14 cellular contexts compared by ENCODE assay signal in the genomic region with DNA sequence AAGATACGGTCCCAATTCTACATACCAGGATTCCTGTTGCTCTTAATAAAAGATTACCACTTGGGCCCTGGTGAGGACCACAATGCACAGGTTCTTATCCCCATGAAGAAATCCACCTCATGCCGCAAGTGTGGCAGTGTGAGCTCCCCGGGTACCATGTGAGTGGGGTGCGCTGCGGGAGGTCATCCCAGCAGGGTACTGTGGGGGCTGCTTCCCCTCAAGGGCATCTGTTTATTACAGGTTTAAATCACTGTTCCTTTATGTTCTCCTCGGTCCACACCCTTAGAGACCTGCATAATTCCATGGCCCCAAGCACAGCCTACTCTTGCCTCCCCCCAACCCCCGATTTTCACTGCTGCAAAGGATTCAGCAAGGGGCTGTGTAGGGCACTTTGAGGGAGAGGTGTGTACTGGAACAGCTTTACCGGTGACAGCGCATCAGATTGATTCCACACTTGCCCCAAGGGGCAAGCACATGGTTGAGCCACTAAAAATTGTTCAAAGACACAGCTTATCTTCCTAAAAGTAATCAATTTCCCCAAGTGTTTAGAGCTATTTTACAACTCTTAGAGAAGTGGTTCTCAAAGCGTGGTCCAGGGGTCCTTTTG. TPM values are rescaled to one million over a fixed set of nuclear protein-coding genes. Genes with fewer than 3 reads are reported as not detected.
DNase-seq lines count a peak whose midpoint lies in the region; ATAC-seq and TF ChIP-seq lines count a peak whose summit lies in the region.
"Had no signal": no experiment of that assay in that cellular context is flagged by ENCODE, and none has a peak within 500 bp of the region (broad histone marks: within the 10 kb centered on the region; RNA-seq: fewer than 3 reads in every experiment).

No MANE protein-coding gene starts in this region.

- no peak for ATAC-seq in effector memory CD8-positive, alpha-beta T cell (replicated peaks)
- no peak for ATAC-seq in HG03280 (IDR thresholded peaks at IDR 0.05; ENCODE audit: unreplicated experiment)
- no peak for ATAC-seq in HG02852 (IDR thresholded peaks at IDR 0.05; ENCODE audit: unreplicated experiment)

- peaks cover 94 to 100% (median 100%) of the 10 kb centered on the region in 6 donors for H3K4me1 ChIP-seq in spleen

- no peaks in the 10 kb centered on the region for H3K9me2 ChIP-seq in SU-DHL-6 (replicated peaks; ENCODE audit: insufficient read depth, low read length)

- no peak for TF ChIP-seq POLR2A in spleen (IDR thresholded peaks at IDR 0.05)

- 0 out of 2 replicates have a peak overlapping the region, but pooled peaks have one; percentile 14 for H3K9ac ChIP-seq in SU-DHL-6 (ENCODE audit: low read length)

- TF ChIP-seq CTCF in SU-DHL-6 (IDR thresholded peaks at IDR 0.05; ENCODE audit: insufficient read depth, low read length, poor library complexity, severe bottlenecking) (no peak), spleen (IDR thresholded peaks at IDR 0.05 in 8 of 11, conservative IDR thresholded peaks at IDR 0.05 in 3 of 11) (no peak)

- peak overlapping the region; percentile 40 for H3K4me2 ChIP-seq in SU-DHL-6 (ENCODE audit: low read depth, low read length, poor library complexity, severe bottlenecking)

- H3K27ac Mint-ChIP-seq in activated T-cell treated with anti-CD3 and anti-CD28 coated beads, Interleukin-2, amount 50 U/mL, for 24 hours = peak overlapping the region; percentile 91
- H3K27ac Mint-ChIP-seq in effector memory CD8-positive, alpha-beta T cell = peak overlapping the region; percentile 56 to 64

- H3K4me3 Mint-ChIP-seq in activated T-cell treated with anti-CD3 and anti-CD28 coated beads, Interleukin-2, amount 50 U/mL, for 24 hours = peak overlapping the region; percentile 71
- peak overlapping the region; percentile 88 to 90 for H3K4me3 Mint-ChIP-seq in effector memory CD8-positive, alpha-beta T cell

- no peak for DNase-seq in activated T-cell treated with anti-CD3 and anti-CD28 coated beads, Interleukin-2, amount 50 U/mL, for 24 hours
- DNase-seq in activated T-cell treated with anti-CD3 and anti-CD28 coated beads for 4 hours (no peak), spleen (peak; percentile 45), NCI-H82 (lab: John Stamatoyannopoulos, UW) (no peak)
- DNase-seq in effector memory CD8-positive, alpha-beta T cell = no peak
- DNase-seq: ACHN; activated CD4-positive, CD25-positive, alpha-beta regulatory T cell treated with anti-CD3 and anti-CD28 coated beads, Interleukin-2, amount 50 U/mL, for 72 hours; amygdala; NCI-H510A; SJCRH30 had no signal

- H3K27me3 Mint-ChIP-seq in activated T-cell treated with anti-CD3 and anti-CD28 coated beads, Interleukin-2, amount 50 U/mL, for 24 hours = no peaks in the 10 kb centered on the region
- no peaks in the 10 kb centered on the region for H3K27me3 Mint-ChIP-seq in effector memory CD8-positive, alpha-beta T cell

- H3K36me3 ChIP-seq in SU-DHL-6 (ENCODE audit: low read length) = 0 out of 2 replicates have a peak, but pooled peaks cover 2% of the 10 kb centered on the region
- H3K36me3 ChIP-seq in spleen = no peaks in the 10 kb centered on the region
- H3K36me3 ChIP-seq: SJCRH30, thoracic aorta had no signal

- H4K20me1 ChIP-seq in SU-DHL-6 (ENCODE audit: low read depth, low read length) = peaks cover 65% of the 10 kb centered on the region

- H3K36me3 Mint-ChIP-seq in activated T-cell treated with anti-CD3 and anti-CD28 coated beads, Interleukin-2, amount 50 U/mL, for 24 hours (ENCODE audit: low read depth) = peaks cover 50% of the 10 kb centered on the region
- H3K36me3 Mint-ChIP-seq in effector memory CD8-positive, alpha-beta T cell (ENCODE audit: insufficient read depth) = peaks cover 11% of the 10 kb centered on the region

- H3K9me3 Mint-ChIP-seq in activated T-cell treated with anti-CD3 and anti-CD28 coated beads, Interleukin-2, amount 50 U/mL, for 24 hours = no peaks in the 10 kb centered on the region
- no peaks in the 10 kb centered on the region for H3K9me3 Mint-ChIP-seq in effector memory CD8-positive, alpha-beta T cell

- H3K27ac ChIP-seq in SU-DHL-6 (ENCODE audit: low read depth, low read length) (0 out of 2 replicates have a peak overlapping the region, but pooled peaks have one; percentile 20), spleen (peak overlapping the region in 4 of 8 donors; percentile 51 to 77 (median 61))
- H3K27ac ChIP-seq: SJCRH30, thoracic aorta had no signal

- no peak overlapping the region for H2AFZ ChIP-seq in SU-DHL-6 (ENCODE audit: low read depth, low read length, severe bottlenecking)

- H3K79me2 ChIP-seq in SU-DHL-6 (ENCODE audit: insufficient read depth, low read length) = peaks cover 100% of the 10 kb centered on the region

- peaks cover 91% of the 10 kb centered on the region for H3K4me1 Mint-ChIP-seq in activated T-cell treated with anti-CD3 and anti-CD28 coated beads, Interleukin-2, amount 50 U/mL, for 24 hours (ENCODE audit: low read depth)
- H3K4me1 Mint-ChIP-seq in effector memory CD8-positive, alpha-beta T cell (ENCODE audit: low read depth in 2 of 2) = peaks cover 74 to 79% of the 10 kb centered on the region in 2 donors

- intact Hi-C loops in spleen (cut with DNase I; ENCODE audit: low total_unique reads) = no loop called here

- H3K9me3 ChIP-seq in SU-DHL-6 (ENCODE audit: insufficient read depth, low read length) (no peaks in the 10 kb centered on the region), spleen (no peaks in the 10 kb centered on the region)
- H3K9me3 ChIP-seq: SJCRH30, thoracic aorta had no signal

- H3K27me3 ChIP-seq in SU-DHL-6 (ENCODE audit: low read length) (no peaks in the 10 kb centered on the region), spleen (replicated peaks in 1 of 7) (no peaks in the 10 kb centered on the region)
- H3K27me3 ChIP-seq: SJCRH30 had no signal

- WGBS in spleen, 5 donors = 71 to 78% (median 74%) methylated on average over 10 of the region's 10 CpGs

- no peak overlapping the region for H3K4me3 ChIP-seq in SU-DHL-6 (ENCODE audit: insufficient read depth, low read length, poor library complexity, severe bottlenecking)
- H3K4me3 ChIP-seq in spleen = peak overlapping the region in 1 of 8 donors; percentile 22
- H3K4me3 ChIP-seq: SJCRH30, thoracic aorta had no signal

- peaks cover 9% of the 10 kb centered on the region; the same call in 1 of the 2 replicates for H3F3A ChIP-seq in SU-DHL-6 (ENCODE audit: insufficient read depth)

RNA-seq across cellular contexts. Expression of gene DIDO1, which starts 6.2 kb away (rescaled TPM):
- total RNA-seq in spleen = 10 to 100 TPM; 61.2 to 79.6 (median 76.0) TPM
- polyA plus RNA-seq in spleen = 10 to 100 TPM; 17.4 to 23.2 (median 17.8) TPM

RNA-seq across cellular contexts. Expression of gene GID8, which starts 17.8 kb away (rescaled TPM):
- 10 to 100 TPM; 26.5 to 33.3 (median 29.6) TPM for total RNA-seq in spleen
- 10 to 100 TPM in 2 of 3 donors, 1 to 10 TPM in 1; 9.7 to 12.9 (median 12.0) TPM for polyA plus RNA-seq in spleen

RNA-seq across cellular contexts. Expression of gene SLC17A9, which starts 32.4 kb away (rescaled TPM):
- 10 to 100 TPM; 18.8 to 41.9 (median 31.4) TPM for total RNA-seq in spleen
- 10 to 100 TPM; 34.4 to 95.3 (median 41.5) TPM for polyA plus RNA-seq in spleen

RNA-seq across cellular contexts. Expression of gene TCFL5, which starts 58.5 kb away (rescaled TPM):
- 1 to 10 TPM; 4.1 to 8.8 (median 6.8) TPM for total RNA-seq in spleen
- polyA plus RNA-seq in spleen = 1 to 10 TPM; 4.5 to 6.3 (median 5.3) TPM
